18 cellular contexts compared by ENCODE assay signal in the genomic region with DNA sequence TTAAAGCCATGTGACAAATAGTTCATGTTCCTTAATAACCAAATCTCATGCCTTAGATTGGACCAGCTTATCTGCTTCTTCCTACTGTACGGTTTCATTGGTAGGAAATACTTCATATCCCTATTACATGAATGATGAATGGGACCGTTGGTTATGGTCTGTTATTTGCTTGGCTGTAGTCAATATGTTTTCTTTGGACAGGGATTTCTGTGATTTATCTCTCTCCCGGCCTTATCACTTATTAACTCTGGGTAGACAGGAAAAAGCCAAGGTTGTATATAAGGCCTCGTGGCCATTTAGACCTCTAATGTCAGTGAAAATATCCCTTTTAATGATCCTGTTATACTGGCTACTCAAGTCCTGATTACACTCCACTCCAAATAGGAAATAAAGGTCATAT.
"Had no signal": no experiment of that assay in that cellular context is flagged by ENCODE, and none has a peak within 500 bp of the region (broad histone marks: within the 10 kb centered on the region; RNA-seq: fewer than 3 reads in every experiment).

No MANE protein-coding gene starts in this region.

- H3K36me3 Mint-ChIP-seq: immature natural killer cell, neural progenitor cell had no signal

- ATAC-seq: activated CD4-positive, alpha-beta T cell treated with anti-CD3 and anti-CD28 coated beads for 36 hours; activated CD8-positive, alpha-beta T cell treated with anti-CD3 and anti-CD28 coated beads, Interleukin-2, amount 10 ng/mL, durations not matched to agents 7 days and 5 days; activated naive CD8-positive, alpha-beta T cell treated with anti-CD3 and anti-CD28 coated beads, Interleukin-2, amount 50 U/mL, for 24 hours; left colon; stimulated activated memory B cell treated with anti-CD40 and anti-IgM and Interleukin-4, amounts not matched to agents 10 μg/mL and 1 μg/mL and 100 μg/mL, for 72 hours had no signal

- H3K4me3 Mint-ChIP-seq: activated CD4-positive, alpha-beta T cell treated with anti-CD3 and anti-CD28 coated beads for 36 hours; activated CD8-positive, alpha-beta T cell treated with anti-CD3 and anti-CD28 coated beads, Interleukin-2, amount 10 ng/mL, durations not matched to agents 7 days and 5 days; activated naive CD8-positive, alpha-beta T cell treated with anti-CD3 and anti-CD28 coated beads, Interleukin-2, amount 50 U/mL, for 24 hours; activated T-helper 1 cell treated with anti-CD3 and anti-CD28 coated beads, Interleukin-12 subunit alpha, Interleukin-12 subunit beta, Interleukin-2, Interleukin-4 antibody, amounts not matched to agents 30 ng/mL and 10 ng/mL and 1 ng/mL, durations not matched to agents 14 hours and 24 hours and 36 hours; dendritic cell treated with granulocyte-macrophage colony-stimulating factor and Interleukin-4, amounts not matched to agents 40 ng/mL and 50 ng/mL, for 4 days; immature natural killer cell; neural progenitor cell; stimulated activated memory B cell treated with anti-CD40 and anti-IgM and Interleukin-4, amounts not matched to agents 10 μg/mL and 1 μg/mL and 100 μg/mL, for 72 hours; type B pancreatic cell had no signal

- H3K27ac Mint-ChIP-seq: activated CD4-positive, alpha-beta T cell treated with anti-CD3 and anti-CD28 coated beads for 36 hours; activated CD8-positive, alpha-beta T cell treated with anti-CD3 and anti-CD28 coated beads, Interleukin-2, amount 10 ng/mL, durations not matched to agents 7 days and 5 days; activated naive CD8-positive, alpha-beta T cell treated with anti-CD3 and anti-CD28 coated beads, Interleukin-2, amount 50 U/mL, for 24 hours; activated T-helper 1 cell treated with anti-CD3 and anti-CD28 coated beads, Interleukin-12 subunit alpha, Interleukin-12 subunit beta, Interleukin-2, Interleukin-4 antibody, amounts not matched to agents 30 ng/mL and 10 ng/mL and 1 ng/mL, durations not matched to agents 14 hours and 24 hours and 36 hours; dendritic cell treated with granulocyte-macrophage colony-stimulating factor and Interleukin-4, amounts not matched to agents 40 ng/mL and 50 ng/mL, for 4 days; immature natural killer cell; neural progenitor cell; type B pancreatic cell had no signal

- H3K9me3 Mint-ChIP-seq: activated naive CD8-positive, alpha-beta T cell treated with anti-CD3 and anti-CD28 coated beads, Interleukin-2, amount 50 U/mL, for 24 hours; activated T-helper 1 cell treated with anti-CD3 and anti-CD28 coated beads, Interleukin-12 subunit alpha, Interleukin-12 subunit beta, Interleukin-2, Interleukin-4 antibody, amounts not matched to agents 30 ng/mL and 10 ng/mL and 1 ng/mL, durations not matched to agents 14 hours and 24 hours and 36 hours; dendritic cell treated with granulocyte-macrophage colony-stimulating factor and Interleukin-4, amounts not matched to agents 40 ng/mL and 50 ng/mL, for 4 days; neural progenitor cell; stimulated activated memory B cell treated with anti-CD40 and anti-IgM and Interleukin-4, amounts not matched to agents 10 μg/mL and 1 μg/mL and 100 μg/mL, for 72 hours; type B pancreatic cell had no signal

- H3K4me3 ChIP-seq: neural progenitor cell, SJCRH30 had no signal

- DNase-seq: activated CD4-positive, alpha-beta T cell treated with anti-CD3 and anti-CD28 coated beads for 36 hours; activated CD8-positive, alpha-beta memory T cell treated with anti-CD3 and anti-CD28 coated beads, Interleukin-2, amount 50 U/mL, for 48 hours; activated CD8-positive, alpha-beta T cell treated with anti-CD3 and anti-CD28 coated beads, Interleukin-2, amount 10 ng/mL, durations not matched to agents 7 days and 5 days; activated naive CD4-positive, alpha-beta T cell treated with Interleukin-2 at 50 U/mL for 16 hours; activated naive CD8-positive, alpha-beta T cell treated with anti-CD3 and anti-CD28 coated beads, Interleukin-2, amount 50 U/mL, for 24 hours; central memory CD4-positive, alpha-beta T cell; erythroblast; immature natural killer cell; left colon; mesendoderm; retina; SJCRH30; T-helper 9 cell had no signal

- H3K4me1 ChIP-seq: SJCRH30 had no signal

- H3K27me3 ChIP-seq: neural progenitor cell, SJCRH30 had no signal

- H3K27me3 Mint-ChIP-seq: dendritic cell treated with granulocyte-macrophage colony-stimulating factor and Interleukin-4, amounts not matched to agents 40 ng/mL and 50 ng/mL, for 4 days; stimulated activated memory B cell treated with anti-CD40 and anti-IgM and Interleukin-4, amounts not matched to agents 10 μg/mL and 1 μg/mL and 100 μg/mL, for 72 hours had no signal

- H3K27ac ChIP-seq: neural progenitor cell, SJCRH30 had no signal

- H3K36me3 ChIP-seq: neural progenitor cell, SJCRH30 had no signal

- H3K4me1 Mint-ChIP-seq: immature natural killer cell had no signal
